Comparison of ENCODE assay signal across 8 cellular contexts in genomic region chr16:28846933-28847273, GRCh38. TPM values are rescaled to one million over a fixed set of nuclear protein-coding genes. Genes with fewer than 3 reads are reported as not detected.
A peak's percentile ranks its signal among the peaks of the same experiment; 100 is the strongest.
DNase-seq lines count a peak whose midpoint lies in the region; TF ChIP-seq lines count a peak whose summit lies in the region.

No MANE protein-coding gene starts in this region.

- peak overlapping the region; percentile 45 for H3K27ac ChIP-seq in mesodermal cell (ENCODE audit: low read depth, low read length, severe bottlenecking)
- H3K27ac ChIP-seq in vagina = peak overlapping the region; percentile 93

- no peak for TF ChIP-seq CTCF in choroid plexus epithelial cell (conservative IDR thresholded peaks at IDR 0.05; ENCODE audit: low read depth, low read length)
- no peak for TF ChIP-seq CTCF in vagina (IDR thresholded peaks at IDR 0.05)

- DNase-seq in NCI-H748 (lab: John Stamatoyannopoulos, UW; ENCODE audit: unreplicated experiment) = peak; percentile 14
- no peak for DNase-seq in NCI-H748 treated with DMSO at 0.1 percent for 48 hours (lab: John Stamatoyannopoulos, UW)
- DNase-seq in NAMALWA (ENCODE audit: low spot score) = peak; percentile 44
- no peak for DNase-seq in choroid plexus epithelial cell (ENCODE audit: low read depth)
- DNase-seq in vagina (ENCODE audit: extremely low spot score in 2 of 2) = no peak
- no peak for DNase-seq in OCI-M1 (lab: John Stamatoyannopoulos, UW)
- no peak for DNase-seq in NCI-H1694 treated with DMSO at 0.1 percent for 48 hours (lab: John Stamatoyannopoulos, UW)

- 50 to 62% methylated on average over 2 to 4 of the region's 5 CpGs for WGBS in mesodermal cell (ENCODE audit: insufficient coverage in 2 of 2), 2 experiments

- H3K9me3 ChIP-seq in mesodermal cell (ENCODE audit: control insufficient read depth, low read length) = no peaks in the 10 kb centered on the region
- no peaks in the 10 kb centered on the region for H3K9me3 ChIP-seq in vagina

- H3K4me3 ChIP-seq in choroid plexus epithelial cell (ENCODE audit: low read depth, low read length) (peak overlapping the region; percentile 94), mesodermal cell (ENCODE audit: extremely low read depth, insufficient read depth, low read length, poor library complexity, severe bottlenecking) (peak overlapping the region; percentile 97), vagina (peak overlapping the region; percentile 67 to 74)

- peaks cover 33% of the 10 kb centered on the region for H3K36me3 ChIP-seq in mesodermal cell (ENCODE audit: control insufficient read depth, insufficient read depth, low read length)
- peaks cover 0 to 28% of the 10 kb centered on the region in 2 donors for H3K36me3 ChIP-seq in vagina

- H3K4me1 ChIP-seq in mesodermal cell (ENCODE audit: control insufficient read depth, insufficient read depth, low read length, poor library complexity, severe bottlenecking) (peaks cover 2% of the 10 kb centered on the region), vagina (peaks cover 29% of the 10 kb centered on the region)

- intact Hi-C loops in vagina (cut with DNase I) = no loop called here

- no peak for TF ChIP-seq POLR2A in vagina (IDR thresholded peaks at IDR 0.05)

- no peaks in the 10 kb centered on the region for H3K27me3 ChIP-seq in vagina

RNA-seq across cellular contexts. Expression of gene TUFM, which starts 0.8 kb away (rescaled TPM):
- 119 TPM for polyA plus RNA-seq in mesodermal cell (2013, experiment 1 of 2)
- 109 TPM for polyA plus RNA-seq in mesodermal cell (2013, experiment 2 of 2)
- 91.6 TPM for total RNA-seq in vagina

RNA-seq across cellular contexts. Expression of gene SH2B1, which starts 16.7 kb away (rescaled TPM):
- 36.8 TPM for polyA plus RNA-seq in mesodermal cell (2013, experiment 1 of 2)
- 27.8 TPM for polyA plus RNA-seq in mesodermal cell (2013, experiment 2 of 2)
- total RNA-seq in vagina = 28.7 TPM

RNA-seq across cellular contexts. Expression of gene ATXN2L, which starts 24.1 kb away (rescaled TPM):
- polyA plus RNA-seq in mesodermal cell (2013, experiment 1 of 2) = 218 TPM
- 185 TPM for polyA plus RNA-seq in mesodermal cell (2013, experiment 2 of 2)
- 76.4 TPM for total RNA-seq in vagina

RNA-seq across cellular contexts. Expression of gene ATP2A1, which starts 31.4 kb away (rescaled TPM):
- 2.7 TPM for polyA plus RNA-seq in mesodermal cell (2013, experiment 1 of 2)
- polyA plus RNA-seq in mesodermal cell (2013, experiment 2 of 2) = 2.0 TPM
- not detected for total RNA-seq in vagina

Comparison
In these comparisons a context has a peak if more than half of its experiments do, and no peak if none do; other contexts are left out.
1. DNase-seq: peak in NCI-H748 (single experiment) and NAMALWA (single experiment); none in NCI-H748 treated with DMSO at 0.1 percent for 48 hours (single experiment), choroid plexus epithelial cell (single experiment), vagina (0 of 2), OCI-M1 (single experiment) and NCI-H1694 treated with DMSO at 0.1 percent for 48 hours (single experiment).
2. Peak in every context shown above with its lines, with median percentiles within 50 percentile points of each other: H3K4me3 ChIP-seq.